ENCODE assay signal across 16 cellular contexts in genomic region chr10:121662531-121662930, GRCh38.
DNase-seq lines count a peak whose midpoint lies in the region; ATAC-seq and TF ChIP-seq lines count a peak whose summit lies in the region.
"Had no signal": no experiment of that assay in that cellular context is flagged by ENCODE, and none has a peak within 500 bp of the region (broad histone marks: within the 10 kb centered on the region; RNA-seq: fewer than 3 reads in every experiment).

No MANE protein-coding gene starts in this region.

- in situ Hi-C loops in Panc1 (cut with HindIII; ENCODE audit: low pct_unique_long_range_greater_than_20kb, low sequenced_read_pairs): no loop called here

- no peak overlapping the region for H3K4me2 ChIP-seq in GM23338
- H3K4me2 ChIP-seq: BLaER1 had no signal

- CTCF ChIA-PET in Panc1 (lab: Charles Lee): no interaction called here

- H3K36me3 ChIP-seq in GM23338 (ENCODE audit: insufficient read depth) (no peaks in the 10 kb centered on the region), Panc1 (ENCODE audit: control insufficient read depth, insufficient read depth, low read length) (no peaks in the 10 kb centered on the region), upper lobe of right lung (no peaks in the 10 kb centered on the region)
- H3K36me3 ChIP-seq: BLaER1 had no signal

- H3K27me3 ChIP-seq in GM23338 (ENCODE audit: insufficient read depth) (no peaks in the 10 kb centered on the region), Panc1 (ENCODE audit: control insufficient read depth, insufficient read depth, low read length) (no peaks in the 10 kb centered on the region), upper lobe of right lung (no peaks in the 10 kb centered on the region)
- H3K27me3 ChIP-seq: BLaER1 had no signal

- no peaks in the 10 kb centered on the region; the same call in 1 of the 3 replicates for H3K36me3 Mint-ChIP-seq in GM23338 (ENCODE audit: low read depth)
- H3K36me3 Mint-ChIP-seq: CD4-positive, CD25-positive, alpha-beta regulatory T cell; CD8-positive, alpha-beta T cell had no signal

- DNase-seq in GM23338 (ENCODE audit: low spot score) (no peak), Panc1 (ENCODE audit: low read depth, low spot score) (no peak), mesenteric fat pad (ENCODE audit: low spot score) (peak; percentile 64), upper lobe of right lung (peak; percentile 21), HK-2 (ENCODE audit: unreplicated experiment) (no peak), COLO668 (lab: John Stamatoyannopoulos, UW; ENCODE audit: unreplicated experiment) (no peak)
- DNase-seq: CD4-positive, CD25-positive, alpha-beta regulatory T cell; CD8-positive, alpha-beta T cell; DMS 273 treated with DMSO at 0.1 percent for 48 hours; GM23248; HFFc6 had no signal

- no TSS peak for BruUV-seq in Panc1 (replicated peaks; lab: Mats Ljungman, UMichigan)

- peaks cover 10% of the 10 kb centered on the region for H3K27me3 Mint-ChIP-seq in GM23338 (ENCODE audit: insufficient read depth, low read depth, poor library complexity)
- H3K27me3 Mint-ChIP-seq: B cell; CD4-positive, CD25-positive, alpha-beta regulatory T cell had no signal

- H3K9me3 Mint-ChIP-seq in GM23338: peaks cover 3% of the 10 kb centered on the region; the same call in 2 of the 3 replicates

- no peak for TF ChIP-seq CTCF in GM23338 (conservative IDR thresholded peaks at IDR 0.05; ENCODE audit: low read depth in 2 of 2)
- TF ChIP-seq CTCF in Panc1 (IDR thresholded peaks at IDR 0.05): no peak
- no peak for TF ChIP-seq CTCF in upper lobe of right lung (IDR thresholded peaks at IDR 0.05)

- H3K4me3 ChIP-seq in GM23338 (no peak overlapping the region), Panc1 (ENCODE audit: low read depth in 2 of 2, low read length in 2 of 2) (no peak overlapping the region), upper lobe of right lung (no peak overlapping the region)
- H3K4me3 ChIP-seq: BLaER1, GM23248 had no signal

- intact Hi-C loops in Panc1 (cut with micrococcal nuclease; ENCODE audit: unreplicated experiment): no loop called here
- intact Hi-C loops in upper lobe of right lung (cut with DNase I): no loop called here

- H3K4me1 ChIP-seq in GM23338 (ENCODE audit: insufficient read depth): no peaks in the 10 kb centered on the region
- H3K4me1 ChIP-seq in Panc1 (ENCODE audit: control insufficient read depth, insufficient read depth, low read length): no peaks in the 10 kb centered on the region
- H3K4me1 ChIP-seq in upper lobe of right lung: no peaks in the 10 kb centered on the region

- H3K27ac Mint-ChIP-seq in GM23338: no peak overlapping the region
- H3K27ac Mint-ChIP-seq: B cell; CD4-positive, CD25-positive, alpha-beta regulatory T cell; CD8-positive, alpha-beta T cell; H9; HFFc6 had no signal

- H3F3A ChIP-seq in GM23338 (replicated peaks; ENCODE audit: low read depth): no peaks in the 10 kb centered on the region

- H4K20me1 ChIP-seq in GM23338 (replicated peaks; ENCODE audit: insufficient read depth): no peaks in the 10 kb centered on the region
- H4K20me1 ChIP-seq: BLaER1 had no signal

- peak overlapping the region; percentile 74; the same call in 1 of the 2 replicates for H2AFZ ChIP-seq in GM23338
- H2AFZ ChIP-seq: GM23248 had no signal

- no peaks in the 10 kb centered on the region for H3K79me2 ChIP-seq in GM23338 (replicated peaks; ENCODE audit: insufficient read depth)

- 0 out of 2 replicates have a peak, but pooled peaks cover 6% of the 10 kb centered on the region for H3K9me2 ChIP-seq in GM23338 (ENCODE audit: insufficient read depth)

- ATAC-seq in GM23338: peak; percentile 49
- ATAC-seq in Panc1: peak; percentile 64; the same call in 1 of the 2 replicates
- ATAC-seq in upper lobe of right lung: no peak
- no peak for ATAC-seq in HG02840 (IDR thresholded peaks at IDR 0.05; ENCODE audit: low FRiP score, unreplicated experiment)
- ATAC-seq: CD8-positive, alpha-beta T cell had no signal

- H3K9me3 ChIP-seq in Panc1 (ENCODE audit: control insufficient read depth, insufficient read depth, low read depth, low read length): no peaks in the 10 kb centered on the region
- H3K9me3 ChIP-seq in upper lobe of right lung: no peaks in the 10 kb centered on the region

- POLR2A ChIA-PET in Panc1 (lab: Charles Lee): no interaction called here

- peaks cover 3% of the 10 kb centered on the region; the same call in 2 of the 3 replicates for H3K4me1 Mint-ChIP-seq in GM23338
- H3K4me1 Mint-ChIP-seq: B cell; CD4-positive, CD25-positive, alpha-beta regulatory T cell had no signal

- H3K27ac ChIP-seq in GM23338 (ENCODE audit: low read depth) (no peak overlapping the region), Panc1 (ENCODE audit: low read length) (no peak overlapping the region), upper lobe of right lung (no peak overlapping the region)
- H3K27ac ChIP-seq: BLaER1, C4-2B, GM23248 had no signal

- H3K4me3 Mint-ChIP-seq in GM23338: no peak overlapping the region
- H3K4me3 Mint-ChIP-seq: B cell; CD4-positive, CD25-positive, alpha-beta regulatory T cell; CD8-positive, alpha-beta T cell; HFFc6 had no signal

TF ChIP-seq in GM23338, 12 proteins besides CTCF, POLR2A, EP300 and RAD21 (continues in another document):
- TF ChIP-seq POLR2AphosphoS5 (IDR thresholded peaks at IDR 0.05; ENCODE audit: low read depth) (no peak), CREB1 (CRISPR knock-in tag; IDR thresholded peaks at IDR 0.05; ENCODE audit: low read depth) (no peak), NANOG (IDR thresholded peaks at IDR 0.05; ENCODE audit: borderline replicate concordance) (no peak), EZH2phosphoT487 (IDR thresholded peaks at IDR 0.05; ENCODE audit: unreplicated experiment) (no peak), ZNF462 (CRISPR knock-in tag; IDR thresholded peaks at IDR 0.05) (no peak), EZH2 (IDR thresholded peaks at IDR 0.05; ENCODE audit: low read depth, unreplicated experiment) (no peak), JUNB (IDR thresholded peaks at IDR 0.05; ENCODE audit: unreplicated experiment) (no peak)

Comparison
In these comparisons a context has a peak if more than half of its experiments do, and no peak if none do; other contexts are left out.
1. ATAC-seq: peak in GM23338 (single experiment) and Panc1 (single experiment); none in upper lobe of right lung (single experiment) and HG02840 (single experiment).
2. DNase-seq: peak in mesenteric fat pad (single experiment) and upper lobe of right lung (single experiment); none in GM23338 (single experiment), Panc1 (single experiment), HK-2 (single experiment) and COLO668 (single experiment).